1 cellular context compared by ENCODE assay signal in the genomic region with DNA sequence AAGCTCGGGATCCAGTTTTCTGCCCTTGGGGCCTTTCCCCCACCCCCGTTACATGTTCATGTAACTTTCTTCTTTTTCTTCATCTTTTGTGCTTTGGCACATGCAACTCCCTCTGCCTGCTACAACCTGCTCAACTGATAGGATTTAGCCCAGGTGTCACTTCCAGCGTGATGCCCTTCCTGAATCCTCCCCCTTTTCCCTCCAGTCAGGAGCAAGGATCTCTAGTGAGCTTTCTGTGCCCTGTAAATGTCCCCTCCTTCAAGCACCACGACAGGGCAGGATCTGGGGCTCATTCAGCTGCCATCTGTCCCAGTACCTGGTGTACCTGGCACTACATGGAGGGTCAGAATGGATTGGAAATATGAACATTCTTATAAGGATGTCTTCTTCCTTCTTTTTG.
TF ChIP-seq lines count a peak whose summit lies in the region.

No MANE protein-coding gene starts in this region.

TF ChIP-seq in GM23338, 12 proteins besides CTCF, POLR2A, EP300 and RAD21 (continued from another document):
- TF ChIP-seq EZH2phosphoT487 (IDR thresholded peaks at IDR 0.05; ENCODE audit: unreplicated experiment) (no peak), POLR2AphosphoS5 (IDR thresholded peaks at IDR 0.05; ENCODE audit: low read depth) (no peak), STAT1 (IDR thresholded peaks at IDR 0.05; ENCODE audit: unreplicated experiment) (no peak), NANOG (IDR thresholded peaks at IDR 0.05; ENCODE audit: borderline replicate concordance) (no peak), ZNF331 (CRISPR knock-in tag; IDR thresholded peaks at IDR 0.05; ENCODE audit: low read depth) (no peak), ZNF114 (CRISPR knock-in tag; IDR thresholded peaks at IDR 0.05) (no peak), EZH2 (IDR thresholded peaks at IDR 0.05; ENCODE audit: low read depth, unreplicated experiment) (no peak), JUNB (IDR thresholded peaks at IDR 0.05; ENCODE audit: unreplicated experiment) (no peak), ZNF462 (CRISPR knock-in tag; IDR thresholded peaks at IDR 0.05) (no peak), CREB1 (CRISPR knock-in tag; IDR thresholded peaks at IDR 0.05; ENCODE audit: low read depth) (no peak)
